Comparison of ENCODE assay signal across 1 cellular context in genomic region chr11:122042981-122043380, GRCh38.
TF ChIP-seq lines count a peak whose summit lies in the region.

No MANE protein-coding gene starts in this region.

TF ChIP-seq in IMR-90, 13 proteins besides CTCF, POLR2A, EP300 and RAD21 (continued from another document):
- TF ChIP-seq RCOR1 (IDR thresholded peaks at IDR 0.05; ENCODE audit: insufficient replicate concordance, low read length) (no peak), MAFK (IDR thresholded peaks at IDR 0.05; ENCODE audit: low read depth, low read length) (no peak), NFE2L2 (IDR thresholded peaks at IDR 0.05; ENCODE audit: low read depth, low read length) (no peak)
